In genomic region chr1:89635825-89636815, GRCh38 we compare ENCODE assay signal across 12 cellular contexts. TPM values are rescaled to one million over a fixed set of nuclear protein-coding genes. Genes with fewer than 3 reads are reported as not detected.
DNase-seq lines count a peak whose midpoint lies in the region; TF ChIP-seq lines count a peak whose summit lies in the region.
"Had no signal": no experiment of that assay in that cellular context is flagged by ENCODE, and none has a peak within 500 bp of the region (broad histone marks: within the 10 kb centered on the region; RNA-seq: fewer than 3 reads in every experiment).

No MANE protein-coding gene starts in this region.

- H2AFZ ChIP-seq in Loucy (ENCODE audit: low read length) (no peak overlapping the region), mesenchymal stem cell (ENCODE audit: low read depth, low read length) (no peak overlapping the region), neural progenitor cell (replicated peaks) (no peak overlapping the region)

- no peak overlapping the region for H4K91ac ChIP-seq in mesenchymal stem cell (ENCODE audit: low read length)

- H3K9me3 Mint-ChIP-seq in CD8-positive, alpha-beta memory T cell: peaks cover 0 to 3% (median 0%) of the 10 kb centered on the region in 5 donors
- H3K9me3 Mint-ChIP-seq in neural progenitor cell (no peaks in the 10 kb centered on the region), nephron progenitor cell (no peaks in the 10 kb centered on the region)
- H3K9me3 Mint-ChIP-seq: H9 had no signal

- 50 to 55% (median 50%) methylated on average over 6 of the region's 6 CpGs for WGBS in adrenal gland, 4 donors
- 35% methylated on average over 4 of the region's 6 CpGs for WGBS in mesenchymal stem cell
- 78 to 81% methylated on average over 6 of the region's 6 CpGs for WGBS in thyroid gland, 2 donors

- H3K18ac ChIP-seq in mesenchymal stem cell (ENCODE audit: low read depth in 1 of 2, low read length in 2 of 2): peak overlapping the region; percentile 24 to 29

- H3K4me2 ChIP-seq in Loucy (ENCODE audit: low read depth, low read length, poor library complexity, severe bottlenecking): peak overlapping the region; percentile 84
- H3K4me2 ChIP-seq in mesenchymal stem cell (ENCODE audit: low read length, poor library complexity, severe bottlenecking): no peak overlapping the region
- no peak overlapping the region for H3K4me2 ChIP-seq in neural progenitor cell

- no peaks in the 10 kb centered on the region for H3K27me3 ChIP-seq in CD8-positive, alpha-beta memory T cell (ENCODE audit: insufficient read depth, low read length, poor library complexity, severe bottlenecking)
- H3K27me3 ChIP-seq in Loucy (ENCODE audit: insufficient read depth, low read length, poor library complexity, severe bottlenecking): no peaks in the 10 kb centered on the region
- no peaks in the 10 kb centered on the region for H3K27me3 ChIP-seq in adrenal gland
- no peaks in the 10 kb centered on the region for H3K27me3 ChIP-seq in mesenchymal stem cell (ENCODE audit: control insufficient read depth in 1 of 2, insufficient read depth in 1 of 2, low read length in 2 of 2)
- no peaks in the 10 kb centered on the region for H3K27me3 ChIP-seq in thyroid gland
- peaks cover 30% of the 10 kb centered on the region for H3K27me3 ChIP-seq in neural progenitor cell
- H3K27me3 ChIP-seq: uterus had no signal

- peaks cover 0 to 3% of the 10 kb centered on the region in 2 donors for H3K27me3 Mint-ChIP-seq in CD8-positive, alpha-beta memory T cell
- H3K27me3 Mint-ChIP-seq in neural progenitor cell (ENCODE audit: insufficient read depth, low read depth) (peaks cover 7% of the 10 kb centered on the region), nephron progenitor cell (ENCODE audit: low read depth, poor library complexity) (peaks cover 22% of the 10 kb centered on the region)

- H2BK5ac ChIP-seq in mesenchymal stem cell (ENCODE audit: low read depth, low read length, poor library complexity, severe bottlenecking): no peak overlapping the region

- peak overlapping the region; percentile 21 to 80 (median 58) for H3K27ac Mint-ChIP-seq in CD8-positive, alpha-beta memory T cell
- H3K27ac Mint-ChIP-seq in neural progenitor cell (no peak overlapping the region), nephron progenitor cell (no peak overlapping the region)
- H3K27ac Mint-ChIP-seq: H9 had no signal

- H3K14ac ChIP-seq in mesenchymal stem cell (ENCODE audit: low read length in 2 of 2): peak overlapping the region in 1 of 2 experiments; percentile 47

- no peak overlapping the region for H2AK5ac ChIP-seq in mesenchymal stem cell (ENCODE audit: low read length, severe bottlenecking)

- H3K36me3 ChIP-seq in CD8-positive, alpha-beta memory T cell (ENCODE audit: insufficient read depth, low read length): no peaks in the 10 kb centered on the region
- H3K36me3 ChIP-seq in Loucy (ENCODE audit: insufficient read depth, low read length) (no peaks in the 10 kb centered on the region), adrenal gland (replicated peaks in 1 of 2) (no peaks in the 10 kb centered on the region), mesenchymal stem cell (ENCODE audit: control insufficient read depth in 1 of 2, insufficient read depth in 2 of 2, low read depth in 1 of 2, low read length in 2 of 2) (no peaks in the 10 kb centered on the region), thyroid gland (no peaks in the 10 kb centered on the region), neural progenitor cell (no peaks in the 10 kb centered on the region)
- H3K36me3 ChIP-seq: uterus had no signal

- no peak for TF ChIP-seq CTCF in Loucy (conservative IDR thresholded peaks at IDR 0.05; ENCODE audit: low read length)
- TF ChIP-seq CTCF in adrenal gland (IDR thresholded peaks at IDR 0.05): no peak
- no peak for TF ChIP-seq CTCF in thyroid gland (IDR thresholded peaks at IDR 0.05)
- no peak for TF ChIP-seq CTCF in neural progenitor cell (IDR thresholded peaks at IDR 0.05)
- TF ChIP-seq CTCF in nephron progenitor cell (IDR thresholded peaks at IDR 0.05): no peak

- no peak overlapping the region for H2BK120ac ChIP-seq in mesenchymal stem cell (ENCODE audit: low read depth, low read length)

- H3K79me2 ChIP-seq in Loucy (ENCODE audit: insufficient read depth, low read length) (peaks cover 85% of the 10 kb centered on the region), neural progenitor cell (ENCODE audit: low read depth) (no peaks in the 10 kb centered on the region)

- peaks cover 75% of the 10 kb centered on the region for H3K4me1 ChIP-seq in CD8-positive, alpha-beta memory T cell (ENCODE audit: insufficient read depth, low read length)
- H3K4me1 ChIP-seq in Loucy (ENCODE audit: insufficient read depth, low read length, poor library complexity, severe bottlenecking) (peaks cover 61% of the 10 kb centered on the region), adrenal gland (replicated peaks in 1 of 2) (peaks cover 22 to 51% of the 10 kb centered on the region in 2 donors), mesenchymal stem cell (ENCODE audit: control insufficient read depth, insufficient read depth, low read depth, low read length) (peaks cover 9% of the 10 kb centered on the region), thyroid gland (no peaks in the 10 kb centered on the region), neural progenitor cell (peaks cover 17% of the 10 kb centered on the region)

- no peak for DNase-seq in CD8-positive, alpha-beta memory T cell
- peak in 1 of 7 donors; percentile 27 for DNase-seq in adrenal gland
- DNase-seq in mesenchymal stem cell: peak; percentile 74
- DNase-seq in thyroid gland: no peak
- no peak for DNase-seq in neural progenitor cell (ENCODE audit: low spot score)
- no peak for DNase-seq in stimulated activated naive CD4-positive, alpha-beta T cell (lab: John Stamatoyannopoulos, UW)
- DNase-seq in nephron progenitor cell: no peak
- DNase-seq: H9; midbrain; stimulated activated CD4-positive, alpha-beta T cell treated with anti-CD3 and anti-CD28 coated beads, Interleukin-1b, Interleukin-23, amount 100 ng/mL, for 48 hours; uterus had no signal

- H3K27ac ChIP-seq in CD8-positive, alpha-beta memory T cell (ENCODE audit: low read depth, low read length): no peak overlapping the region
- H3K27ac ChIP-seq in adrenal gland: peak overlapping the region in 4 of 5 donors; percentile 11 to 52 (median 24)
- H3K27ac ChIP-seq in mesenchymal stem cell (ENCODE audit: low read length, poor library complexity, severe bottlenecking): no peak overlapping the region
- H3K27ac ChIP-seq in thyroid gland: peak overlapping the region in 1 of 3 donors; percentile 8
- H3K27ac ChIP-seq in neural progenitor cell: no peak overlapping the region

- peak overlapping the region; percentile 57 to 99 (median 78) for H3K4me3 Mint-ChIP-seq in CD8-positive, alpha-beta memory T cell
- H3K4me3 Mint-ChIP-seq in neural progenitor cell (no peak overlapping the region), nephron progenitor cell (no peak overlapping the region)
- H3K4me3 Mint-ChIP-seq: H9 had no signal

- H3K9me2 ChIP-seq in Loucy (replicated peaks; ENCODE audit: low read depth, low read length): no peaks in the 10 kb centered on the region

- POLR2A ChIA-PET in CD8-positive, alpha-beta memory T cell (lab: Charles Lee): interaction anchor here (0.7 to 4.2 kb wide), 5 partner anchors 17 to 1070 kb away, joined by 3 to 32 read pairs (median 6); no protein-coding TSS in a partner anchor

- H3K4me3 ChIP-seq in CD8-positive, alpha-beta memory T cell (ENCODE audit: low read length): peak overlapping the region; percentile 35
- H3K4me3 ChIP-seq in Loucy (ENCODE audit: low read length, poor library complexity, severe bottlenecking): peak overlapping the region; percentile 87
- peak overlapping the region in 1 of 4 donors; percentile 14 for H3K4me3 ChIP-seq in adrenal gland
- H3K4me3 ChIP-seq in mesenchymal stem cell (ENCODE audit: insufficient read depth in 1 of 2, low read depth in 1 of 2, low read length in 2 of 2): peak overlapping the region in 1 of 2 experiments; percentile 19
- H3K4me3 ChIP-seq in thyroid gland (replicated peaks in 1 of 3): no peak overlapping the region
- H3K4me3 ChIP-seq in neural progenitor cell: no peak overlapping the region
- H3K4me3 ChIP-seq: uterus had no signal

- H3K23ac ChIP-seq in mesenchymal stem cell (ENCODE audit: low read length in 2 of 2): no peak overlapping the region

- H4K20me1 ChIP-seq in Loucy (ENCODE audit: insufficient read depth, low read length, poor library complexity, severe bottlenecking) (peaks cover 39% of the 10 kb centered on the region), neural progenitor cell (ENCODE audit: low read depth) (peaks cover 9% of the 10 kb centered on the region)

- intact Hi-C loops in adrenal gland (cut with DNase I): loop anchor here in 1 of 2 donors (10.0 kb wide), 1 partner anchor 59 kb away; no protein-coding TSS in a partner anchor
- intact Hi-C loops in thyroid gland (cut with DNase I): no loop called here

- H2BK15ac ChIP-seq in mesenchymal stem cell (ENCODE audit: low read depth, poor library complexity, severe bottlenecking): no peak overlapping the region

- H3K9ac ChIP-seq in Loucy (ENCODE audit: low read depth, low read length, poor library complexity, severe bottlenecking) (peak overlapping the region; percentile 78), mesenchymal stem cell (ENCODE audit: low read length) (peak overlapping the region; percentile 39), neural progenitor cell (no peak overlapping the region)

- peaks cover 69 to 84% (median 82%) of the 10 kb centered on the region in 3 donors for H3K4me1 Mint-ChIP-seq in CD8-positive, alpha-beta memory T cell
- peaks cover 18% of the 10 kb centered on the region for H3K4me1 Mint-ChIP-seq in neural progenitor cell
- peaks cover 24% of the 10 kb centered on the region for H3K4me1 Mint-ChIP-seq in nephron progenitor cell

- no peaks in the 10 kb centered on the region for H3K9me3 ChIP-seq in CD8-positive, alpha-beta memory T cell (ENCODE audit: low read length)
- no peaks in the 10 kb centered on the region for H3K9me3 ChIP-seq in Loucy (ENCODE audit: insufficient read depth, low read depth, low read length)
- no peaks in the 10 kb centered on the region for H3K9me3 ChIP-seq in adrenal gland (replicated peaks in 1 of 3)
- no peaks in the 10 kb centered on the region for H3K9me3 ChIP-seq in mesenchymal stem cell (ENCODE audit: control insufficient read depth, low read length)
- no peaks in the 10 kb centered on the region for H3K9me3 ChIP-seq in thyroid gland
- no peaks in the 10 kb centered on the region for H3K9me3 ChIP-seq in neural progenitor cell (ENCODE audit: low read depth)
- H3K9me3 ChIP-seq: uterus had no signal

- H3K4ac ChIP-seq in mesenchymal stem cell (ENCODE audit: low read depth in 1 of 2, low read length in 2 of 2): peak overlapping the region in 1 of 2 experiments; percentile 88

- no peak for TF ChIP-seq POLR2A in adrenal gland (IDR thresholded peaks at IDR 0.05)
- TF ChIP-seq POLR2A in thyroid gland (IDR thresholded peaks at IDR 0.05): no peak

- no peaks in the 10 kb centered on the region for H3F3A ChIP-seq in Loucy (ENCODE audit: low read depth)
- peaks cover 23% of the 10 kb centered on the region for H3F3A ChIP-seq in neural progenitor cell (ENCODE audit: low read depth)

- peaks cover 0 to 26% (median 5%) of the 10 kb centered on the region in 3 donors for H3K36me3 Mint-ChIP-seq in CD8-positive, alpha-beta memory T cell
- H3K36me3 Mint-ChIP-seq in neural progenitor cell: no peaks in the 10 kb centered on the region
- no peaks in the 10 kb centered on the region for H3K36me3 Mint-ChIP-seq in nephron progenitor cell (ENCODE audit: low read depth)

- CTCF ChIA-PET in CD8-positive, alpha-beta memory T cell (lab: Charles Lee): interaction anchor here (0.8 to 10.4 kb wide), 10 partner anchors 22 to 127 kb away, joined by 4 to 134 read pairs (median 5); no protein-coding TSS in a partner anchor

- H3K79me1 ChIP-seq in mesenchymal stem cell (replicated peaks; ENCODE audit: low read length, poor library complexity, severe bottlenecking): peaks cover 11% of the 10 kb centered on the region

- H4K8ac ChIP-seq in mesenchymal stem cell (ENCODE audit: low read length): peak overlapping the region; percentile 56

- peak overlapping the region in 1 of 2 experiments; percentile 69 for H2BK12ac ChIP-seq in mesenchymal stem cell (ENCODE audit: low read length in 2 of 2)

RNA-seq across cellular contexts. Expression of gene LRRC8C, which starts 3.2 kb away (rescaled TPM):
- total RNA-seq in CD8-positive, alpha-beta memory T cell: 10 to 100 TPM; 61.4 to 63.5 TPM
- 19.7 TPM for polyA plus RNA-seq in CD8-positive, alpha-beta memory T cell
- total RNA-seq in adrenal gland: 10 to 100 TPM in 6 of 8 donors, 1 to 10 TPM in 2; 7.5 to 33.6 (median 16.9) TPM
- polyA plus RNA-seq in adrenal gland: 10 to 100 TPM in 1 of 3 donors, 1 to 10 TPM in 2; 6.7 to 11.9 (median 9.5) TPM
- 11.7 TPM for polyA plus RNA-seq in mesenchymal stem cell (2013, experiment 1 of 2)
- polyA plus RNA-seq in mesenchymal stem cell (2013, experiment 2 of 2): 12.3 TPM
- total RNA-seq in thyroid gland: 10 to 100 TPM in 2 of 4 donors, 1 to 10 TPM in 2; 4.4 to 11.0 (median 8.2) TPM
- total RNA-seq in neural progenitor cell (ENCODE audit: low replicate concordance): 5.3 and 5.5 TPM in 2 replicates

Comparison
In these comparisons a context has a peak if more than half of its experiments do, and no peak if none do; other contexts are left out.
1. H3K27ac ChIP-seq: peak in adrenal gland (4 of 5); none in CD8-positive, alpha-beta memory T cell (single experiment), mesenchymal stem cell (single experiment) and neural progenitor cell (single experiment).
2. H3K4me3 ChIP-seq: peak in CD8-positive, alpha-beta memory T cell (single experiment) and Loucy (single experiment); none in thyroid gland (0 of 3) and neural progenitor cell (single experiment).
3. H3K27ac Mint-ChIP-seq: peak in CD8-positive, alpha-beta memory T cell (8 of 8); none in neural progenitor cell (single experiment) and nephron progenitor cell (single experiment).
4. H3K4me3 Mint-ChIP-seq: peak in CD8-positive, alpha-beta memory T cell (7 of 7); none in neural progenitor cell (single experiment) and nephron progenitor cell (single experiment).